In the genomic region with DNA sequence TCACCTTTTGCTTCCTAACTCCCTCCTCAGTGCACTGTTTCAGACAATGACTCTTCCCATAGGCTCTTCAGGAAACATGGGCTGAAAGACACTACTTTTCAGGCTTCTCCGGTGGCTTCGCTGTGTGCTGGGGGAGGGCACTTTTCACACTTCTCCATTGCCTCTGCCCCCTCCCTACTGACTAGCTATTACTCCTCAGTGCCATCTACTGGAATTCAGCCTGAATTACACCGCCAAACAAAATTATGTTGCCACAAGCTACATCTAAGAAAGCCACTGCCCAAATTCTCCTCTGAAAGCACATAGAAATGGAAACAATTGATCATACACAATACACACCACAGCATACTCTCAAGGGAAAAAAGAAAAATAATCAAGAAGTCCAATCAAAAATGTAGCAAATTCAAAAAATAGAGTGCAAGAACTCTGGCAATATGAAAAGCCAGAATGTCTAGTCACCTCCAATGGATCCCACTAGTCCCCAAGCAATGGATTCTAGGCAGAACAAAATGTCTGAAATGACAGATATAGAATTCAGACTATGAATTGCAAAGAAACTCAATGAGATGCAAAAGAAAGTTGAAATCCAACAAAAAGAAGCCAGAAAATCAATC, we compare ENCODE assay signal across 8 cellular contexts.
A peak's percentile ranks its signal among the peaks of the same experiment; 100 is the strongest.
DNase-seq lines count a peak whose midpoint lies in the region; ATAC-seq and TF ChIP-seq lines count a peak whose summit lies in the region.

No MANE protein-coding gene starts in this region.

- no peak overlapping the region for H3K18ac ChIP-seq in mesenchymal stem cell (ENCODE audit: low read depth in 1 of 2, low read length in 2 of 2)

- no peak overlapping the region for H2BK15ac ChIP-seq in mesenchymal stem cell (ENCODE audit: low read depth, poor library complexity, severe bottlenecking)

- TF ChIP-seq CTCF in VCaP (conservative IDR thresholded peaks at IDR 0.05), result peak; percentile 54

- no peaks in the 10 kb centered on the region for H3K4me1 ChIP-seq in mesenchymal stem cell (ENCODE audit: control insufficient read depth, insufficient read depth, low read depth, low read length)

- H2AK5ac ChIP-seq in mesenchymal stem cell (ENCODE audit: low read length, severe bottlenecking), result no peak overlapping the region

- DNase-seq in NCI-H524 (lab: John Stamatoyannopoulos, UW) (peak; percentile 17 to 40), NCI-H524 treated with DMSO at 0.1 percent for 48 hours (lab: John Stamatoyannopoulos, UW) (no peak), mesenchymal stem cell (peak; percentile 14), GOT3 (lab: John Stamatoyannopoulos, UW) (no peak)

- no peak overlapping the region for H2BK12ac ChIP-seq in mesenchymal stem cell (ENCODE audit: low read length in 2 of 2)

- H3K4ac ChIP-seq in mesenchymal stem cell (ENCODE audit: low read depth in 1 of 2, low read length in 2 of 2), result no peak overlapping the region

- H3K36me3 ChIP-seq in mesenchymal stem cell (ENCODE audit: control insufficient read depth in 1 of 2, insufficient read depth in 2 of 2, low read depth in 1 of 2, low read length in 2 of 2), result no peaks in the 10 kb centered on the region

- H4K91ac ChIP-seq in mesenchymal stem cell (ENCODE audit: low read length), result no peak overlapping the region

- no peak overlapping the region for H3K4me2 ChIP-seq in mesenchymal stem cell (ENCODE audit: low read length, poor library complexity, severe bottlenecking)

- H2AFZ ChIP-seq in mesenchymal stem cell (ENCODE audit: low read depth, low read length), result no peak overlapping the region

- H3K27me3 ChIP-seq in mesenchymal stem cell (ENCODE audit: control insufficient read depth in 1 of 2, insufficient read depth in 1 of 2, low read length in 2 of 2), result no peaks in the 10 kb centered on the region

- H3K79me1 ChIP-seq in mesenchymal stem cell (replicated peaks; ENCODE audit: low read length, poor library complexity, severe bottlenecking), result no peaks in the 10 kb centered on the region

- no peak overlapping the region for H4K8ac ChIP-seq in mesenchymal stem cell (ENCODE audit: low read length)

- H3K27ac ChIP-seq in VCaP (no peak overlapping the region), mesenchymal stem cell (ENCODE audit: low read length, poor library complexity, severe bottlenecking) (no peak overlapping the region)

- peaks cover 3% of the 10 kb centered on the region for H3K9me3 ChIP-seq in mesenchymal stem cell (ENCODE audit: control insufficient read depth, low read length)

- H3K9ac ChIP-seq in mesenchymal stem cell (ENCODE audit: low read length), result no peak overlapping the region

- no peak overlapping the region for H2BK120ac ChIP-seq in mesenchymal stem cell (ENCODE audit: low read depth, low read length)

- ATAC-seq in HG03575 (IDR thresholded peaks at IDR 0.05; ENCODE audit: extremely low read depth, insufficient number of reproducible peaks, low FRiP score, unreplicated experiment) (peak; percentile 53), HG03378 (IDR thresholded peaks at IDR 0.05; ENCODE audit: unreplicated experiment) (no peak), HG03571 (IDR thresholded peaks at IDR 0.05; ENCODE audit: unreplicated experiment) (no peak)

- H2BK5ac ChIP-seq in mesenchymal stem cell (ENCODE audit: low read depth, low read length, poor library complexity, severe bottlenecking), result no peak overlapping the region

- H3K14ac ChIP-seq in mesenchymal stem cell (ENCODE audit: low read length in 2 of 2), result peak overlapping the region in 1 of 2 experiments; percentile 55

- no peak overlapping the region for H3K4me3 ChIP-seq in mesenchymal stem cell (ENCODE audit: insufficient read depth in 1 of 2, low read depth in 1 of 2, low read length in 2 of 2)

- 29% methylated on average over 3 of the region's 3 CpGs for WGBS in mesenchymal stem cell

- no peak overlapping the region for H3K23ac ChIP-seq in mesenchymal stem cell (ENCODE audit: low read length in 2 of 2)

Comparison
In these comparisons a context has a peak if more than half of its experiments do, and no peak if none do; other contexts are left out.
1. DNase-seq: peak in NCI-H524 (2 of 2) and mesenchymal stem cell (single experiment); none in NCI-H524 treated with DMSO at 0.1 percent for 48 hours (single experiment) and GOT3 (single experiment).